13 cellular contexts compared by ENCODE assay signal in genomic region chr3:114411292-114411691, GRCh38.
DNase-seq lines count a peak whose midpoint lies in the region; ATAC-seq, FAIRE-seq and TF ChIP-seq lines count a peak whose summit lies in the region.
"Had no signal": no experiment of that assay in that cellular context is flagged by ENCODE, and none has a peak within 500 bp of the region (broad histone marks: within the 10 kb centered on the region; RNA-seq: fewer than 3 reads in every experiment).

No MANE protein-coding gene starts in this region.

- POLR2A ChIA-PET in HepG2 (lab: Yijun Ruan, JAX), result no interaction called here

- H4K20me1 ChIP-seq in HepG2 (ENCODE audit: insufficient read depth, low read length), result no peaks in the 10 kb centered on the region

- 88% methylated on average over 3 of the region's 3 CpGs for WGBS in liver
- WGBS in HepG2 (ENCODE audit: low lambda C conversion rate), result 97% methylated on average over 3 of the region's 3 CpGs

- no peak for TF ChIP-seq CTCF in liver (IDR thresholded peaks at IDR 0.05; ENCODE audit: low read depth, low read length, missing input control)
- TF ChIP-seq CTCF in HepG2 (CRISPR knock-in tag; IDR thresholded peaks at IDR 0.05), result no peak
- TF ChIP-seq CTCF in uterus (IDR thresholded peaks at IDR 0.05), result no peak

- no peaks in the 10 kb centered on the region for H3K36me3 ChIP-seq in liver (ENCODE audit: control insufficient read depth in 4 of 4, insufficient read depth in 3 of 4, low read depth in 1 of 4, low read length in 3 of 4)
- H3K36me3 ChIP-seq in HepG2 (replicated peaks in 1 of 2; ENCODE audit: control insufficient read depth in 1 of 2, insufficient read depth in 2 of 2, low read length in 2 of 2), result no peaks in the 10 kb centered on the region
- no peaks in the 10 kb centered on the region for H3K36me3 ChIP-seq in muscle layer of duodenum (ENCODE audit: control insufficient read depth in 1 of 2, insufficient read depth in 2 of 2, low read length in 2 of 2)
- H3K36me3 ChIP-seq in uterus, result no peaks in the 10 kb centered on the region
- H3K36me3 ChIP-seq: tibial artery had no signal

- intact Hi-C loops in HepG2 (cut with micrococcal nuclease; ENCODE audit: unreplicated experiment) (loop anchor here (10.0 kb wide), 1 partner anchor 46 kb away; no protein-coding TSS in a partner anchor), uterus (cut with DNase I; ENCODE audit: low total_unique reads) (no loop called here)

- in situ Hi-C loops in HepG2 (cut with HindIII; ENCODE audit: extremely low pct_ligation_motif_present, low pct_unique_long_range_greater_than_20kb), result no loop called here

- no peak for TF ChIP-seq EP300 in HepG2 (IDR thresholded peaks at IDR 0.05; ENCODE audit: low read depth in 2 of 2, low read length in 2 of 2)
- TF ChIP-seq EP300 in HepG2 (CRISPR knock-in tag; IDR thresholded peaks at IDR 0.05; ENCODE audit: borderline replicate concordance), result no peak

- no peak overlapping the region for H3K4me3 ChIP-seq in liver (ENCODE audit: low read depth in 1 of 3, low read length in 3 of 3)
- H3K4me3 ChIP-seq in HepG2 (replicated peaks in 1 of 3; ENCODE audit: insufficient read depth in 1 of 3, low read depth in 2 of 3, low read length in 3 of 3), result no peak overlapping the region
- no peak overlapping the region for H3K4me3 ChIP-seq in muscle layer of duodenum (ENCODE audit: low read depth in 1 of 2, low read length in 2 of 2)
- no peak overlapping the region for H3K4me3 ChIP-seq in uterus
- H3K4me3 ChIP-seq: tibial artery had no signal

- no peaks in the 10 kb centered on the region for H3K27me3 ChIP-seq in liver (ENCODE audit: control insufficient read depth in 4 of 4, insufficient read depth in 4 of 4, low read length in 3 of 4)
- H3K27me3 ChIP-seq in HepG2 (ENCODE audit: control insufficient read depth in 1 of 2, insufficient read depth in 2 of 2, low read length in 2 of 2), result no peaks in the 10 kb centered on the region
- no peaks in the 10 kb centered on the region for H3K27me3 ChIP-seq in muscle layer of duodenum (ENCODE audit: low read depth, low read length)
- H3K27me3 ChIP-seq in uterus, result no peaks in the 10 kb centered on the region
- H3K27me3 ChIP-seq: tibial artery had no signal

- CTCF ChIA-PET in HepG2 (lab: Yijun Ruan, JAX; ENCODE audit: low intra/inter-chr PET ratio, low total read pairs), result no interaction called here

- no peak overlapping the region for H3K27ac Mint-ChIP-seq in T-helper 17 cell

- FAIRE-seq in HepG2 (lab: Jason Lieb, UNC), result no peak

- H3K4me1 ChIP-seq in liver (ENCODE audit: control insufficient read depth in 4 of 4, insufficient read depth in 4 of 4, low read length in 3 of 4), result peaks cover 11 to 41% (median 25%) of the 10 kb centered on the region in 4 donors
- H3K4me1 ChIP-seq in HepG2 (ENCODE audit: insufficient read depth, low read length), result peaks cover 10% of the 10 kb centered on the region
- peaks cover 9 to 16% of the 10 kb centered on the region in 2 donors for H3K4me1 ChIP-seq in muscle layer of duodenum (ENCODE audit: control insufficient read depth in 1 of 2, insufficient read depth in 2 of 2, low read length in 2 of 2)
- no peaks in the 10 kb centered on the region for H3K4me1 ChIP-seq in uterus

- no peak overlapping the region for H2AFZ ChIP-seq in HepG2 (ENCODE audit: low read length)

- no peak overlapping the region for H3K4me2 ChIP-seq in HepG2 (ENCODE audit: low read depth, low read length)

- H3K4me3 Mint-ChIP-seq in T-helper 17 cell, result no peak overlapping the region
- H3K4me3 Mint-ChIP-seq: central memory CD8-positive, alpha-beta T cell had no signal

- peaks cover 7% of the 10 kb centered on the region for H3K4me1 Mint-ChIP-seq in T-helper 17 cell

- H3K27me3 Mint-ChIP-seq in T-helper 17 cell, result no peaks in the 10 kb centered on the region
- H3K27me3 Mint-ChIP-seq: central memory CD8-positive, alpha-beta T cell had no signal

- TF ChIP-seq POLR2A in HepG2 (IDR thresholded peaks at IDR 0.05; ENCODE audit: insufficient read depth in 1 of 2, low read depth in 2 of 2, low read length in 2 of 2) (no peak), uterus (IDR thresholded peaks at IDR 0.05) (no peak)

- H3K36me3 Mint-ChIP-seq in T-helper 17 cell (ENCODE audit: low read depth), result peaks cover 4% of the 10 kb centered on the region

- no TSS peak for BruUV-seq in HepG2 (replicated peaks; lab: Mats Ljungman, UMichigan)

- TF ChIP-seq RAD21 in liver (IDR thresholded peaks at IDR 0.05), result no peak
- TF ChIP-seq RAD21 in HepG2 (CRISPR knock-in tag; IDR thresholded peaks at IDR 0.05), result no peak

- H3K9ac ChIP-seq in liver (ENCODE audit: low read depth in 1 of 2, low read length in 2 of 2) (no peak overlapping the region), HepG2 (ENCODE audit: insufficient read depth, low read depth, low read length) (no peak overlapping the region)

- no peak for DNase-seq in HepG2 (ENCODE audit: low spot score)
- DNase-seq in dermis microvascular lymphatic vessel endothelial cell (ENCODE audit: low read depth in 2 of 2), result peak; percentile 58 to 75
- no peak for DNase-seq in uterus
- no peak for DNase-seq in cerebellum (ENCODE audit: low spot score)
- no peak for DNase-seq in substantia nigra (lab: John Stamatoyannopoulos, UW)
- DNase-seq in T-helper 17 cell, result no peak
- DNase-seq: AML-193; NCI-H187; stimulated activated CD4-positive, alpha-beta T cell treated with anti-CD3 and anti-CD28 coated beads, Interleukin-4, amount 100 ng/mL, for 4 hours; tibial artery had no signal

- H3K79me2 ChIP-seq in HepG2 (ENCODE audit: insufficient read depth, low read length), result no peaks in the 10 kb centered on the region

- peak overlapping the region; percentile 33 to 56 for H3K27ac ChIP-seq in liver (ENCODE audit: low read depth in 1 of 2, low read length in 2 of 2)
- no peak overlapping the region for H3K27ac ChIP-seq in HepG2 (ENCODE audit: extremely low read length, insufficient read depth, low read length)
- H3K27ac ChIP-seq in muscle layer of duodenum (ENCODE audit: low read length), result peak overlapping the region; percentile 67
- H3K27ac ChIP-seq in uterus, result peak overlapping the region; percentile 44 to 46
- no peak overlapping the region for H3K27ac ChIP-seq in substantia nigra (ENCODE audit: low read depth, low read length, poor library complexity, severe bottlenecking)
- H3K27ac ChIP-seq: tibial artery had no signal

- no peak for ATAC-seq in HepG2
- no peak for ATAC-seq in T-helper 17 cell

- no peaks in the 10 kb centered on the region for H3K9me3 ChIP-seq in liver (ENCODE audit: control insufficient read depth in 4 of 4, low read length in 3 of 4)
- no peaks in the 10 kb centered on the region for H3K9me3 ChIP-seq in HepG2 (ENCODE audit: low read length)
- H3K9me3 ChIP-seq in muscle layer of duodenum (ENCODE audit: control insufficient read depth in 1 of 2, low read length in 2 of 2), result no peaks in the 10 kb centered on the region
- H3K9me3 ChIP-seq in uterus, result no peaks in the 10 kb centered on the region
- no peaks in the 10 kb centered on the region for H3K9me3 ChIP-seq in T-helper 17 cell (ENCODE audit: control insufficient read depth, low read length, poor library complexity, severe bottlenecking)
- H3K9me3 ChIP-seq: tibial artery had no signal

TF ChIP-seq in liver, 16 proteins besides CTCF, POLR2A, EP300 and RAD21:
- no peak for TF ChIP-seq FOXA1 (IDR thresholded peaks at IDR 0.05)
- peak; percentile 17 for TF ChIP-seq ATF3 (IDR thresholded peaks at IDR 0.05)
- TF ChIP-seq NR2F2 (IDR thresholded peaks at IDR 0.05), result no peak
- TF ChIP-seq YY1 (IDR thresholded peaks at IDR 0.05), result no peak
- TF ChIP-seq HNF4A (conservative IDR thresholded peaks at IDR 0.05), result no peak
- TF ChIP-seq TAF1 (conservative IDR thresholded peaks at IDR 0.05), result no peak
- no peak for TF ChIP-seq SP1 (IDR thresholded peaks at IDR 0.05)
- no peak for TF ChIP-seq HNF4G (IDR thresholded peaks at IDR 0.05)
- no peak for TF ChIP-seq MAX (IDR thresholded peaks at IDR 0.05)
- TF ChIP-seq JUND (IDR thresholded peaks at IDR 0.05), result peak; percentile 66 to 73
- no peak for TF ChIP-seq FOXA2 (IDR thresholded peaks at IDR 0.05)

TF ChIP-seq in HepG2, 621 proteins besides CTCF, POLR2A, EP300 and RAD21 (continues in another document):
- TF ChIP-seq DMTF1 (CRISPR knock-in tag; IDR thresholded peaks at IDR 0.05) (no peak), TBP (CRISPR knock-in tag; IDR thresholded peaks at IDR 0.05) (no peak), TCF7 (IDR thresholded peaks at IDR 0.05; ENCODE audit: low read depth) (no peak), ZNF235 (CRISPR knock-in tag; IDR thresholded peaks at IDR 0.05; ENCODE audit: borderline replicate concordance) (no peak), NFKBIZ (CRISPR knock-in tag; IDR thresholded peaks at IDR 0.05) (no peak), E2F5 (CRISPR knock-in tag; conservative IDR thresholded peaks at IDR 0.05) (no peak), CHD4 (IDR thresholded peaks at IDR 0.05; ENCODE audit: borderline replicate concordance, low read length) (no peak)

Comparison
In these comparisons a context has a peak if more than half of its experiments do, and no peak if none do; other contexts are left out.
1. H3K27ac ChIP-seq: peak in liver (2 of 2), muscle layer of duodenum (single experiment) and uterus (2 of 2); none in HepG2 (single experiment) and substantia nigra (single experiment).
2. DNase-seq: peak in dermis microvascular lymphatic vessel endothelial cell (2 of 2); none in HepG2 (single experiment), uterus (0 of 2), cerebellum (single experiment), substantia nigra (0 of 49) and T-helper 17 cell (0 of 3).